In the genomic region with DNA sequence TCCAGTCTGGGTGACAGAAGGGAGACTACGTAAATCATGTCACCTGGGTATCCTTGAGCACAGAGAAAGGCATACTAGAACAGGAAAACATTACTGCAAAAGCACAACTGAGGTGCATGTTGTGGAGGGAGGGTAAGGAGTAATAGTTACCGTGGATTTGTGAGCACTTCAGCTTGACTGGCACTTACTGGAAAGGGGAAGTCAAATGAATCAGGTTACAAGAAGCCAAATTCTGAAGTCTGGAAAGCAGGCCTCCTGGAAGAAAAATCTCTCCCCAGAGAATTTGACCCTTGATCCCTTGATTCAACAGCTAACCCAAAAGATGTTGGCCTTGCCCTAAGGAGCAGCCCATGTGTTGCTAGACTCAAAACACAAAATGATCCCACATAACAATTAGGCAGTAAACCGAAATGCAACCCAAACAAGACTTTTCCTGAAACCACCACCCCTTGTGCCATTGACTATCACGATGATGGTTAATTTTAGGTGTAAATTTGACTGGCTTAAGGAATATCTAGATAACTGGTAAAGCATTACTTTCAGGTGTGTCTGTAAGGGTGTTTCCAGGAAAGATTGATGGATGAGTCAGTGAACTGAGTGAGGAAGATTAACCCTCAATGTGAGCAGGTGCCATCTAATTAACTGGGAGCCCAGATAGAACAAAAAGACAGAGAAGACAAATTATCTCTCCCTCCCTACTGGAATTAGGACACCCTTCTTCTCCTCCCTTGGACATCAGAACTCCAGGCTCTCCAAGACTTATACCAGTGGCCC, we compare ENCODE assay signal across 20 cellular contexts.
DNase-seq lines count a peak whose midpoint lies in the region; ATAC-seq, FAIRE-seq and TF ChIP-seq lines count a peak whose summit lies in the region.
"Had no signal": no experiment of that assay in that cellular context is flagged by ENCODE, and none has a peak within 500 bp of the region (broad histone marks: within the 10 kb centered on the region; RNA-seq: fewer than 3 reads in every experiment).

No MANE protein-coding gene starts in this region.

- H3K4me1 ChIP-seq in HepG2 (ENCODE audit: insufficient read depth, low read length), result no peaks in the 10 kb centered on the region
- H3K4me1 ChIP-seq in right lobe of liver, result no peaks in the 10 kb centered on the region
- H3K4me1 ChIP-seq in astrocyte (ENCODE audit: insufficient read depth, low read length), result no peaks in the 10 kb centered on the region
- no peaks in the 10 kb centered on the region for H3K4me1 ChIP-seq in small intestine (ENCODE audit: control insufficient read depth in 2 of 2, insufficient read depth in 1 of 2, low read depth in 1 of 2, low read length in 1 of 2)
- no peaks in the 10 kb centered on the region for H3K4me1 ChIP-seq in breast epithelium
- H3K4me1 ChIP-seq: BLaER1 had no signal

- H3K4me3 Mint-ChIP-seq in astrocyte (ENCODE audit: unreplicated experiment), result no peak overlapping the region
- H3K4me3 Mint-ChIP-seq: CD8-positive, alpha-beta T cell had no signal

- no peak for TF ChIP-seq POLR2A in HepG2 (IDR thresholded peaks at IDR 0.05; ENCODE audit: insufficient read depth in 1 of 2, low read depth in 2 of 2, low read length in 2 of 2)
- TF ChIP-seq POLR2A in right lobe of liver (IDR thresholded peaks at IDR 0.05), result no peak
- no peak for TF ChIP-seq POLR2A in breast epithelium (IDR thresholded peaks at IDR 0.05)

- H3K4me1 Mint-ChIP-seq in astrocyte (ENCODE audit: low read depth, unreplicated experiment), result peaks cover 7% of the 10 kb centered on the region

- no peaks in the 10 kb centered on the region for H3K79me2 ChIP-seq in HepG2 (ENCODE audit: insufficient read depth, low read length)
- no peaks in the 10 kb centered on the region for H3K79me2 ChIP-seq in astrocyte (ENCODE audit: insufficient read depth, low read length)

- 16% methylated on average over 4 of the region's 4 CpGs for WGBS in HepG2 (ENCODE audit: low lambda C conversion rate)
- 77% methylated on average over 4 of the region's 4 CpGs for WGBS in right lobe of liver (ENCODE audit: insufficient coverage, low coverage, low lambda C conversion rate, missing lambda C conversion rate)
- 70 to 81% (median 78%) methylated on average over 4 of the region's 4 CpGs for WGBS in small intestine, 3 donors

- no TSS peak for BruUV-seq in HepG2 (replicated peaks; lab: Mats Ljungman, UMichigan)

- TF ChIP-seq CTCF in HepG2 (CRISPR knock-in tag; IDR thresholded peaks at IDR 0.05), result no peak
- no peak for TF ChIP-seq CTCF in right lobe of liver (IDR thresholded peaks at IDR 0.05)
- no peak for TF ChIP-seq CTCF in astrocyte (IDR thresholded peaks at IDR 0.05; ENCODE audit: insufficient read depth, low read depth, low read length)
- TF ChIP-seq CTCF in fibroblast of mammary gland (conservative IDR thresholded peaks at IDR 0.05; ENCODE audit: control insufficient read depth, insufficient read depth, low read depth, low read length), result no peak
- TF ChIP-seq CTCF in breast epithelium (IDR thresholded peaks at IDR 0.05), result no peak

- H3K9ac ChIP-seq in HepG2 (ENCODE audit: insufficient read depth, low read depth, low read length) (no peak overlapping the region), astrocyte (ENCODE audit: low read length) (no peak overlapping the region)
- H3K9ac ChIP-seq: BLaER1 had no signal

- H2AFZ ChIP-seq in HepG2 (ENCODE audit: low read length) (no peak overlapping the region), astrocyte (ENCODE audit: low read depth, low read length) (no peak overlapping the region)
- H2AFZ ChIP-seq: PC-9 had no signal

- no peak overlapping the region for H3K4me3 ChIP-seq in HepG2 (replicated peaks in 1 of 3; ENCODE audit: insufficient read depth in 1 of 3, low read depth in 2 of 3, low read length in 3 of 3)
- no peak overlapping the region for H3K4me3 ChIP-seq in right lobe of liver
- no peak overlapping the region for H3K4me3 ChIP-seq in astrocyte (ENCODE audit: insufficient read depth, low read depth, low read length)
- no peak overlapping the region for H3K4me3 ChIP-seq in fibroblast of mammary gland (ENCODE audit: control insufficient read depth, low read depth, low read length)
- no peak overlapping the region for H3K4me3 ChIP-seq in small intestine (ENCODE audit: low read depth in 1 of 2, low read length in 2 of 2)
- H3K4me3 ChIP-seq in breast epithelium, result no peak overlapping the region
- H3K4me3 ChIP-seq: BLaER1, GM12878, PC-9 had no signal

- H4K20me1 ChIP-seq in HepG2 (ENCODE audit: insufficient read depth, low read length) (no peaks in the 10 kb centered on the region), astrocyte (ENCODE audit: insufficient read depth, low read length) (no peaks in the 10 kb centered on the region)
- H4K20me1 ChIP-seq: BLaER1 had no signal

- H3K36me3 Mint-ChIP-seq in astrocyte (ENCODE audit: low read depth, unreplicated experiment), result no peaks in the 10 kb centered on the region
- H3K36me3 Mint-ChIP-seq: CD8-positive, alpha-beta T cell had no signal

- H3K9me3 Mint-ChIP-seq in astrocyte (ENCODE audit: unreplicated experiment), result no peaks in the 10 kb centered on the region
- H3K9me3 Mint-ChIP-seq: CD8-positive, alpha-beta T cell had no signal

- intact Hi-C loops in HepG2 (cut with micrococcal nuclease; ENCODE audit: unreplicated experiment) (no loop called here), right lobe of liver (cut with DNase I) (no loop called here), breast epithelium (cut with DNase I; ENCODE audit: low total_unique reads) (no loop called here)

- no peak for FAIRE-seq in HepG2 (lab: Jason Lieb, UNC)
- FAIRE-seq in astrocyte (lab: Jason Lieb, UNC), result no peak
- no peak for FAIRE-seq in small intestine (lab: Jason Lieb, UNC)
- FAIRE-seq: D721Med, GM12878 had no signal

- no peak for TF ChIP-seq RAD21 in HepG2 (CRISPR knock-in tag; IDR thresholded peaks at IDR 0.05)

- POLR2A ChIA-PET in HepG2 (lab: Yijun Ruan, JAX), result no interaction called here

- H3K4me2 ChIP-seq in HepG2 (ENCODE audit: low read depth, low read length), result no peak overlapping the region
- H3K4me2 ChIP-seq in astrocyte (ENCODE audit: low read length), result no peak overlapping the region
- H3K4me2 ChIP-seq: BLaER1, PC-9 had no signal

- H3K27ac ChIP-seq in HepG2 (ENCODE audit: extremely low read length, insufficient read depth, low read length) (no peak overlapping the region), right lobe of liver (no peak overlapping the region), astrocyte (ENCODE audit: low read depth, low read length) (no peak overlapping the region), small intestine (ENCODE audit: low read depth in 1 of 2, low read length in 1 of 2) (no peak overlapping the region), breast epithelium (no peak overlapping the region)
- H3K27ac ChIP-seq: BLaER1, PC-9 had no signal

- H3K27me3 ChIP-seq in HepG2 (ENCODE audit: control insufficient read depth in 1 of 2, insufficient read depth in 2 of 2, low read length in 2 of 2) (no peaks in the 10 kb centered on the region), right lobe of liver (no peaks in the 10 kb centered on the region), astrocyte (ENCODE audit: insufficient read depth, low read length) (no peaks in the 10 kb centered on the region), small intestine (ENCODE audit: control insufficient read depth in 2 of 2, insufficient read depth in 2 of 2, low read length in 2 of 2) (no peaks in the 10 kb centered on the region), breast epithelium (no peaks in the 10 kb centered on the region)
- H3K27me3 ChIP-seq: BLaER1 had no signal

- H3K27me3 Mint-ChIP-seq in astrocyte (ENCODE audit: low read depth, unreplicated experiment), result no peaks in the 10 kb centered on the region

- CTCF ChIA-PET in HepG2 (lab: Yijun Ruan, JAX; ENCODE audit: low intra/inter-chr PET ratio, low total read pairs), result no interaction called here

- TF ChIP-seq EP300 in HepG2 (IDR thresholded peaks at IDR 0.05; ENCODE audit: low read depth in 2 of 2, low read length in 2 of 2), result no peak
- no peak for TF ChIP-seq EP300 in HepG2 (CRISPR knock-in tag; IDR thresholded peaks at IDR 0.05; ENCODE audit: borderline replicate concordance)

- in situ Hi-C loops in HepG2 (cut with HindIII; ENCODE audit: extremely low pct_ligation_motif_present, low pct_unique_long_range_greater_than_20kb), result no loop called here

- DNase-seq in HepG2 (ENCODE audit: low spot score) (no peak), right lobe of liver (no peak), astrocyte (ENCODE audit: low read depth) (peak; percentile 10), fibroblast of mammary gland (ENCODE audit: low read depth) (peak; percentile 42), small intestine (no peak), breast epithelium (ENCODE audit: low spot score in 2 of 2) (no peak), HPDE6-E6E7 (ENCODE audit: extremely low spot score) (no peak)
- DNase-seq: CD8-positive, alpha-beta T cell; GDM1; Karpas-422; MV-4-11; NCI-H1436; NCI-H2029 treated with DMSO at 0.1 percent for 48 hours; NCI-H510A; NCI-H82; PC-9 had no signal

- H3K27ac Mint-ChIP-seq in astrocyte (ENCODE audit: unreplicated experiment), result no peak overlapping the region
- H3K27ac Mint-ChIP-seq: CD8-positive, alpha-beta T cell had no signal

- H3K36me3 ChIP-seq in HepG2 (replicated peaks in 1 of 2; ENCODE audit: control insufficient read depth in 1 of 2, insufficient read depth in 2 of 2, low read length in 2 of 2) (no peaks in the 10 kb centered on the region), right lobe of liver (no peaks in the 10 kb centered on the region), astrocyte (ENCODE audit: insufficient read depth, low read length) (no peaks in the 10 kb centered on the region), small intestine (ENCODE audit: control insufficient read depth in 2 of 2, insufficient read depth in 2 of 2, low read length in 2 of 2) (no peaks in the 10 kb centered on the region), breast epithelium (no peaks in the 10 kb centered on the region)
- H3K36me3 ChIP-seq: BLaER1 had no signal

- ATAC-seq in HepG2 (no peak), right lobe of liver (no peak), HG03097 (IDR thresholded peaks at IDR 0.05; ENCODE audit: low FRiP score, unreplicated experiment) (no peak)
- ATAC-seq: CD8-positive, alpha-beta T cell; GM12878 had no signal

- H3K9me3 ChIP-seq in HepG2 (ENCODE audit: low read length) (no peaks in the 10 kb centered on the region), right lobe of liver (no peaks in the 10 kb centered on the region), astrocyte (ENCODE audit: insufficient read depth, low read depth, low read length) (no peaks in the 10 kb centered on the region), small intestine (ENCODE audit: control insufficient read depth, low read depth) (no peaks in the 10 kb centered on the region), breast epithelium (no peaks in the 10 kb centered on the region)
- H3K9me3 ChIP-seq: BLaER1 had no signal

TF ChIP-seq in HepG2, 621 proteins besides CTCF, POLR2A, EP300 and RAD21 (continues in another document):
- TF ChIP-seq NR2F1 (CRISPR knock-in tag; IDR thresholded peaks at IDR 0.05), result no peak

Comparison
In these comparisons a context has a peak if more than half of its experiments do, and no peak if none do; other contexts are left out.
1. DNase-seq: peak in astrocyte (single experiment) and fibroblast of mammary gland (single experiment); none in HepG2 (single experiment), right lobe of liver (0 of 3), small intestine (single experiment), breast epithelium (0 of 2) and HPDE6-E6E7 (single experiment).